ENCODE assay signal across 18 cellular contexts in the genomic region with DNA sequence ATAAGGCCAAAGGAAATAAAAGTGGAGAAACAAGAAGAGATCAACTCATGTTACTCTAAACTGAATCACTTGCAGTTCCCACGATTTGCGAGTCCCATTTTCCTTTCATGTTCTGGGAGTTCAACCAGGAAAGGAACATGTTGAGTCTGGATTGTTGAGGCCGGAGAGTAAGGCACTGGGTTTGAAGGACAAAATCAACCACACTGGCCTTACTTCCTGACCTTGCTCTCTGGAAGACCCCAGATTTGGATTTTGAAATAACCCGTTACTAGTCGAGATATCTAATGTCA.
A peak's percentile ranks its signal among the peaks of the same experiment; 100 is the strongest.
DNase-seq lines count a peak whose midpoint lies in the region; ATAC-seq and TF ChIP-seq lines count a peak whose summit lies in the region.
"Had no signal": no experiment of that assay in that cellular context is flagged by ENCODE, and none has a peak within 500 bp of the region (broad histone marks: within the 10 kb centered on the region; RNA-seq: fewer than 3 reads in every experiment).

No MANE protein-coding gene starts in this region.

- TF ChIP-seq CTCF in body of pancreas (IDR thresholded peaks at IDR 0.05) = no peak
- no peak for TF ChIP-seq CTCF in fibroblast of the aortic adventitia (IDR thresholded peaks at IDR 0.05; ENCODE audit: insufficient read depth, low read length)
- TF ChIP-seq CTCF in upper lobe of right lung (IDR thresholded peaks at IDR 0.05) = no peak

- no peak for TF ChIP-seq POLR2A in body of pancreas (IDR thresholded peaks at IDR 0.05)

- WGBS in body of pancreas, 2 donors = 69 to 77% methylated on average over 5 of the region's 5 CpGs

- H3K36me3 ChIP-seq in body of pancreas (replicated peaks in 1 of 2; ENCODE audit: insufficient read depth in 1 of 2, low read depth in 2 of 2) (no peaks in the 10 kb centered on the region), upper lobe of right lung (no peaks in the 10 kb centered on the region)
- H3K36me3 ChIP-seq: ovary had no signal

- H3K4me3 ChIP-seq in body of pancreas = no peak overlapping the region
- no peak overlapping the region for H3K4me3 ChIP-seq in fibroblast of the aortic adventitia (ENCODE audit: low read depth, low read length)
- no peak overlapping the region for H3K4me3 ChIP-seq in upper lobe of right lung
- H3K4me3 ChIP-seq: ovary had no signal

- H3K27ac ChIP-seq in body of pancreas = peak overlapping the region in 3 of 4 donors; percentile 40 to 62 (median 59)
- H3K27ac ChIP-seq in upper lobe of right lung = peak overlapping the region; percentile 76
- H3K27ac ChIP-seq: epithelial cell of prostate had no signal

- ATAC-seq in body of pancreas (no peak), upper lobe of right lung (no peak)

- intact Hi-C loops in body of pancreas (cut with DNase I) = no loop called here
- intact Hi-C loops in upper lobe of right lung (cut with DNase I) = no loop called here

- DNase-seq in body of pancreas = no peak
- DNase-seq in fibroblast of the aortic adventitia (ENCODE audit: low read depth) = peak; percentile 38
- DNase-seq in pulmonary artery endothelial cell (ENCODE audit: low read depth, low spot score) = peak; percentile 63
- DNase-seq in upper lobe of right lung = no peak
- no peak for DNase-seq in A172 (ENCODE audit: low spot score)
- DNase-seq in effector CD4-positive, alpha-beta T cell = no peak
- no peak for DNase-seq in HT-29 (ENCODE audit: low spot score)
- DNase-seq: activated CD4-positive, alpha-beta T cell treated with anti-CD3 and anti-CD28 coated beads for 48 hours; activated CD8-positive, alpha-beta memory T cell treated with anti-CD3 and anti-CD28 coated beads, Interleukin-2, amount 50 U/mL, for 48 hours; activated gamma-delta T cell; HCEC 1CT; naive B cell; NCI-H2029 treated with DMSO at 0.1 percent for 48 hours; NCI-H446 treated with DMSO at 0.1 percent for 48 hours; RPMI8226; small intestine had no signal

- no peaks in the 10 kb centered on the region for H3K9me3 ChIP-seq in body of pancreas
- H3K9me3 ChIP-seq in upper lobe of right lung = no peaks in the 10 kb centered on the region
- H3K9me3 ChIP-seq: ovary had no signal

- peaks cover 35% of the 10 kb centered on the region for H3K4me1 ChIP-seq in body of pancreas
- peaks cover 17% of the 10 kb centered on the region for H3K4me1 ChIP-seq in upper lobe of right lung

- H3K27me3 ChIP-seq in body of pancreas (no peaks in the 10 kb centered on the region), upper lobe of right lung (no peaks in the 10 kb centered on the region)
- H3K27me3 ChIP-seq: ovary had no signal

Comparison
In these comparisons a context has a peak if more than half of its experiments do, and no peak if none do; other contexts are left out.
1. DNase-seq: peak in fibroblast of the aortic adventitia (single experiment) and pulmonary artery endothelial cell (single experiment); none in body of pancreas (0 of 4), upper lobe of right lung (single experiment), A172 (single experiment), effector CD4-positive, alpha-beta T cell (single experiment) and HT-29 (single experiment).